ENCODE assay signal across 22 cellular contexts in genomic region chr6:36160147-36160760, GRCh38. TPM values are rescaled to one million over a fixed set of nuclear protein-coding genes. Genes with fewer than 3 reads are reported as not detected.
DNase-seq lines count a peak whose midpoint lies in the region; ATAC-seq, FAIRE-seq and TF ChIP-seq lines count a peak whose summit lies in the region.
"Had no signal": no experiment of that assay in that cellular context is flagged by ENCODE, and none has a peak within 500 bp of the region (broad histone marks: within the 10 kb centered on the region; RNA-seq: fewer than 3 reads in every experiment).

No MANE protein-coding gene starts in this region.

- no peaks in the 10 kb centered on the region for H3K36me3 ChIP-seq in HepG2 (replicated peaks in 1 of 2; ENCODE audit: control insufficient read depth in 1 of 2, insufficient read depth in 2 of 2, low read length in 2 of 2)
- no peaks in the 10 kb centered on the region for H3K36me3 ChIP-seq in right lobe of liver
- no peaks in the 10 kb centered on the region for H3K36me3 ChIP-seq in brain microvascular endothelial cell (replicated peaks)
- H3K36me3 ChIP-seq in adrenal gland (replicated peaks in 1 of 2), result no peaks in the 10 kb centered on the region
- H3K36me3 ChIP-seq: lower lobe of right lung, MG63, WERI-Rb-1 had no signal

- H3K9me3 ChIP-seq in HepG2 (ENCODE audit: low read length) (peaks cover 7% of the 10 kb centered on the region; the same call in 1 of the 2 replicates), right lobe of liver (no peaks in the 10 kb centered on the region), adrenal gland (replicated peaks in 1 of 3) (no peaks in the 10 kb centered on the region)
- H3K9me3 ChIP-seq: lower lobe of right lung, tibial artery had no signal

- DNase-seq in HepG2 (ENCODE audit: low spot score), result no peak
- DNase-seq in right lobe of liver, result no peak
- DNase-seq in brain microvascular endothelial cell, result peak; percentile 52
- peak; percentile 76 for DNase-seq in islet precursor cell
- DNase-seq in epidermal melanocyte (ENCODE audit: insufficient read length, low spot score), result no peak
- no peak for DNase-seq in Right ventricle myocardium superior
- DNase-seq in adrenal gland, result no peak
- no peak for DNase-seq in dermis blood vessel endothelial cell
- DNase-seq: activated CD4-positive, alpha-beta T cell treated with anti-CD3 and anti-CD28 coated beads, Interleukin-2, amount 10 ng/mL, durations not matched to agents 7 days and 5 days; activated CD8-positive, alpha-beta memory T cell treated with anti-CD3 and anti-CD28 coated beads, Interleukin-2, amount 50 U/mL, for 4 hours; foreskin keratinocyte; hypothalamus; lower lobe of right lung; MG63; NCI-H1436; NCI-H526 treated with DMSO at 0.1 percent for 48 hours; stimulated activated CD4-positive, alpha-beta T cell treated with anti-CD3 and anti-CD28 coated beads, Interleukin-4, amount 100 ng/mL, for 4 hours; tibial artery; WERI-Rb-1 had no signal

- H3K4me3 ChIP-seq in HepG2 (replicated peaks in 1 of 3; ENCODE audit: insufficient read depth in 1 of 3, low read depth in 2 of 3, low read length in 3 of 3) (no peak overlapping the region), right lobe of liver (no peak overlapping the region), brain microvascular endothelial cell (ENCODE audit: low read depth, low read length) (no peak overlapping the region), adrenal gland (no peak overlapping the region)
- H3K4me3 ChIP-seq: coronary artery, lower lobe of right lung, MG63, tibial artery had no signal

- no peak for FAIRE-seq in HepG2 (lab: Jason Lieb, UNC)
- FAIRE-seq: islet of Langerhans had no signal

- in situ Hi-C loops in HepG2 (cut with HindIII; ENCODE audit: extremely low pct_ligation_motif_present, low pct_unique_long_range_greater_than_20kb), result no loop called here
- in situ Hi-C loops in brain microvascular endothelial cell (cut with HindIII; ENCODE audit: low pct_ligation_motif_present, low sequenced_read_pairs), result no loop called here

- BruUV-seq in HepG2 (replicated peaks; lab: Mats Ljungman, UMichigan), result no TSS peak

- no peaks in the 10 kb centered on the region for H3K79me2 ChIP-seq in HepG2 (ENCODE audit: insufficient read depth, low read length)

- H4K20me1 ChIP-seq in HepG2 (ENCODE audit: insufficient read depth, low read length), result no peaks in the 10 kb centered on the region

- no peak for TF ChIP-seq EP300 in HepG2 (IDR thresholded peaks at IDR 0.05; ENCODE audit: low read depth in 2 of 2, low read length in 2 of 2)
- TF ChIP-seq EP300 in HepG2 (CRISPR knock-in tag; IDR thresholded peaks at IDR 0.05; ENCODE audit: borderline replicate concordance), result no peak

- 77% methylated on average over 4 of the region's 4 CpGs for WGBS in HepG2 (ENCODE audit: low lambda C conversion rate)
- WGBS in right lobe of liver (ENCODE audit: insufficient coverage, low coverage, low lambda C conversion rate, missing lambda C conversion rate), result 84% methylated on average over 2 of the region's 4 CpGs
- 86 to 94% (median 93%) methylated on average over 4 of the region's 4 CpGs for WGBS in adrenal gland, 4 donors

- no peak overlapping the region for H2AFZ ChIP-seq in HepG2 (ENCODE audit: low read length)

- TF ChIP-seq POLR2A in HepG2 (IDR thresholded peaks at IDR 0.05; ENCODE audit: insufficient read depth in 1 of 2, low read depth in 2 of 2, low read length in 2 of 2), result no peak
- no peak for TF ChIP-seq POLR2A in right lobe of liver (IDR thresholded peaks at IDR 0.05)
- TF ChIP-seq POLR2A in adrenal gland (IDR thresholded peaks at IDR 0.05), result no peak

- POLR2A ChIA-PET in HepG2 (lab: Yijun Ruan, JAX), result no interaction called here

- H3K4me1 ChIP-seq in HepG2 (ENCODE audit: insufficient read depth, low read length) (no peaks in the 10 kb centered on the region), right lobe of liver (no peaks in the 10 kb centered on the region), adrenal gland (replicated peaks in 1 of 2) (no peaks in the 10 kb centered on the region)
- H3K4me1 ChIP-seq: foreskin keratinocyte, lower lobe of right lung, tibial artery had no signal

- TF ChIP-seq RAD21 in HepG2 (CRISPR knock-in tag; IDR thresholded peaks at IDR 0.05), result no peak

- no peak overlapping the region for H3K27ac ChIP-seq in HepG2 (ENCODE audit: extremely low read length, insufficient read depth, low read length)
- no peak overlapping the region for H3K27ac ChIP-seq in right lobe of liver
- no peak overlapping the region for H3K27ac ChIP-seq in brain microvascular endothelial cell
- no peak overlapping the region for H3K27ac ChIP-seq in adrenal gland
- H3K27ac ChIP-seq: coronary artery, foreskin keratinocyte, HL-60, lower lobe of right lung, tibial artery, WERI-Rb-1 had no signal

- TF ChIP-seq CTCF in HepG2 (CRISPR knock-in tag; IDR thresholded peaks at IDR 0.05), result no peak
- no peak for TF ChIP-seq CTCF in right lobe of liver (IDR thresholded peaks at IDR 0.05)
- TF ChIP-seq CTCF in brain microvascular endothelial cell (IDR thresholded peaks at IDR 0.05; ENCODE audit: low read depth, low read length, missing control alignments), result no peak
- no peak for TF ChIP-seq CTCF in adrenal gland (IDR thresholded peaks at IDR 0.05)

- H3K27me3 ChIP-seq in HepG2 (ENCODE audit: control insufficient read depth in 1 of 2, insufficient read depth in 2 of 2, low read length in 2 of 2), result no peaks in the 10 kb centered on the region
- H3K27me3 ChIP-seq in right lobe of liver, result no peaks in the 10 kb centered on the region
- H3K27me3 ChIP-seq in brain microvascular endothelial cell (replicated peaks), result no peaks in the 10 kb centered on the region
- H3K27me3 ChIP-seq in adrenal gland, result no peaks in the 10 kb centered on the region
- H3K27me3 ChIP-seq: MG63, tibial artery had no signal

- intact Hi-C loops in HepG2 (cut with micrococcal nuclease; ENCODE audit: unreplicated experiment), result no loop called here
- intact Hi-C loops in right lobe of liver (cut with DNase I), result no loop called here
- intact Hi-C loops in Right ventricle myocardium superior (cut with DNase I), result no loop called here
- intact Hi-C loops in adrenal gland (cut with DNase I), result no loop called here

- no peak for ATAC-seq in HepG2
- no peak for ATAC-seq in right lobe of liver
- ATAC-seq in Right ventricle myocardium superior (ENCODE audit: poor library complexity), result no peak
- ATAC-seq: foreskin keratinocyte, lower lobe of right lung had no signal

- H3K4me2 ChIP-seq in HepG2 (ENCODE audit: low read depth, low read length), result no peak overlapping the region

- CTCF ChIA-PET in HepG2 (lab: Yijun Ruan, JAX; ENCODE audit: low intra/inter-chr PET ratio, low total read pairs), result interaction anchor here (0.6 kb wide), 1 partner anchor 28 kb away, joined by 3 read pairs; no protein-coding TSS in a partner anchor

- H3K9ac ChIP-seq in HepG2 (ENCODE audit: insufficient read depth, low read depth, low read length), result no peak overlapping the region

RNA-seq across cellular contexts. Expression of gene MAPK13, which starts 29.9 kb away (rescaled TPM):
- 12.7 and 17.8 TPM in 2 replicates for total RNA-seq in HepG2 (2016; rRNA removed; fragmentation: Illumina TruSeq; extraction: Trizol)
- total RNA-seq in HepG2 (2016; cell fraction: cytosol; rRNA removed; fragmentation: Illumina TruSeq; extraction: Trizol; ENCODE audit: low read depth), result 6.7 and 7.7 TPM in 2 replicates
- total RNA-seq in HepG2 (2016; cell fraction: insoluble cytoplasmic fraction; rRNA removed; fragmentation: Illumina TruSeq; extraction: Trizol), result 13.2 and 13.6 TPM in 2 replicates
- 16.3 and 17.8 TPM in 2 replicates for total RNA-seq in HepG2 (2016; cell fraction: membrane; rRNA removed; fragmentation: Illumina TruSeq; extraction: Trizol)
- total RNA-seq in HepG2 (2016; cell fraction: nucleus; rRNA removed; fragmentation: Illumina TruSeq; extraction: Trizol), result 12.2 and 12.8 TPM in 2 replicates
- polyA plus RNA-seq in HepG2 (2011; rRNA removed), result 43.4 and 48.6 TPM in 2 replicates
- polyA plus RNA-seq in HepG2 (2011; cell fraction: cytosol; rRNA removed), result 29.8 and 31.4 TPM in 2 replicates
- 203 and 226 TPM in 2 replicates for polyA plus RNA-seq in HepG2 (2011; cell fraction: nucleus; rRNA removed)
- 27.9 and 35.1 TPM in 2 replicates for polyA plus RNA-seq in HepG2 (2012)
- polyA plus RNA-seq in HepG2 (2016; cell fraction: cytosol; fragmentation: Illumina TruSeq; extraction: Trizol; ENCODE audit: low read depth), result 19.7 and 23.2 TPM in 2 replicates
- 26.4 and 34.1 TPM in 2 replicates for polyA plus RNA-seq in HepG2 (2016; cell fraction: insoluble cytoplasmic fraction; fragmentation: Illumina TruSeq; extraction: Trizol; ENCODE audit: low read depth)
- polyA plus RNA-seq in HepG2 (2016; cell fraction: membrane; fragmentation: Illumina TruSeq; extraction: Trizol; ENCODE audit: low read depth), result 27.6 and 29.3 TPM in 2 replicates
- 36.0 and 42.2 TPM in 2 replicates for polyA plus RNA-seq in HepG2 (2016; cell fraction: nucleus; fragmentation: Illumina TruSeq; extraction: Trizol; ENCODE audit: insufficient read depth, low read depth)
- polyA minus RNA-seq in HepG2 (2011; rRNA and poly(A)+ RNA removed; ENCODE audit: low replicate concordance), result 3.1 and 49.1 TPM in 2 replicates
- 16.3 and 18.6 TPM in 2 replicates for polyA minus RNA-seq in HepG2 (2011; cell fraction: cytosol; rRNA and poly(A)+ RNA removed)
- 30.6 and 42.0 TPM in 2 replicates for polyA minus RNA-seq in HepG2 (2011; cell fraction: nucleus; rRNA and poly(A)+ RNA removed)
- 1 to 10 TPM; 2.2 to 5.0 (median 3.0) TPM for total RNA-seq in right lobe of liver
- 0.32 TPM for total RNA-seq in Right ventricle myocardium superior
- total RNA-seq in adrenal gland, result 100 to 1,000 TPM in 3 of 8 donors, 10 to 100 TPM in 5; 72.0 to 148 (median 91.2) TPM
- 10 to 100 TPM; 54.8 to 56.7 (median 56.7) TPM for polyA plus RNA-seq in adrenal gland
- total RNA-seq in dermis blood vessel endothelial cell, result 5.6 and 8.9 TPM in 2 replicates

RNA-seq across cellular contexts. Expression of gene BRPF3, which starts 36.3 kb away (rescaled TPM):
- total RNA-seq in HepG2 (2016; rRNA removed; fragmentation: Illumina TruSeq; extraction: Trizol) (12.3 and 14.7 TPM in 2 replicates), right lobe of liver (10 to 100 TPM; 14.2 to 20.8 (median 18.6) TPM), Right ventricle myocardium superior (17.8 TPM), adrenal gland (100 to 1,000 TPM in 1 of 8 donors, 10 to 100 TPM in 7; 30.4 to 111 (median 57.8) TPM), dermis blood vessel endothelial cell (11.6 and 14.9 TPM in 2 replicates)
- total RNA-seq in HepG2 (2016; cell fraction: cytosol; rRNA removed; fragmentation: Illumina TruSeq; extraction: Trizol; ENCODE audit: low read depth), result 2.7 and 4.1 TPM in 2 replicates
- 13.1 and 13.7 TPM in 2 replicates for total RNA-seq in HepG2 (2016; cell fraction: insoluble cytoplasmic fraction; rRNA removed; fragmentation: Illumina TruSeq; extraction: Trizol)
- 13.7 and 14.6 TPM in 2 replicates for total RNA-seq in HepG2 (2016; cell fraction: membrane; rRNA removed; fragmentation: Illumina TruSeq; extraction: Trizol)
- total RNA-seq in HepG2 (2016; cell fraction: nucleus; rRNA removed; fragmentation: Illumina TruSeq; extraction: Trizol), result 20.5 and 24.2 TPM in 2 replicates
- polyA plus RNA-seq in HepG2 (2011; rRNA removed) (22.9 and 25.2 TPM in 2 replicates), adrenal gland (10 to 100 TPM in 2 of 3 donors, 1 to 10 TPM in 1; 9.8 to 67.8 (median 21.5) TPM)
- 17.0 and 19.9 TPM in 2 replicates for polyA plus RNA-seq in HepG2 (2011; cell fraction: cytosol; rRNA removed)
- polyA plus RNA-seq in HepG2 (2011; cell fraction: nucleus; rRNA removed), result 34.9 and 37.6 TPM in 2 replicates
- polyA plus RNA-seq in HepG2 (2012), result 27.0 and 27.6 TPM in 2 replicates
- 3.5 and 4.2 TPM in 2 replicates for polyA plus RNA-seq in HepG2 (2016; cell fraction: cytosol; fragmentation: Illumina TruSeq; extraction: Trizol; ENCODE audit: low read depth)
- 29.3 and 35.1 TPM in 2 replicates for polyA plus RNA-seq in HepG2 (2016; cell fraction: insoluble cytoplasmic fraction; fragmentation: Illumina TruSeq; extraction: Trizol; ENCODE audit: low read depth)
- polyA plus RNA-seq in HepG2 (2016; cell fraction: membrane; fragmentation: Illumina TruSeq; extraction: Trizol; ENCODE audit: low read depth), result 18.5 and 19.9 TPM in 2 replicates
- 41.3 and 46.6 TPM in 2 replicates for polyA plus RNA-seq in HepG2 (2016; cell fraction: nucleus; fragmentation: Illumina TruSeq; extraction: Trizol; ENCODE audit: insufficient read depth, low read depth)
- 16.1 and 49.4 TPM in 2 replicates for polyA minus RNA-seq in HepG2 (2011; rRNA and poly(A)+ RNA removed; ENCODE audit: low replicate concordance)
- 10.9 and 14.6 TPM in 2 replicates for polyA minus RNA-seq in HepG2 (2011; cell fraction: cytosol; rRNA and poly(A)+ RNA removed)
- 61.0 and 69.4 TPM in 2 replicates for polyA minus RNA-seq in HepG2 (2011; cell fraction: nucleus; rRNA and poly(A)+ RNA removed)

Comparison
In these comparisons a context has a peak if more than half of its experiments do, and no peak if none do; other contexts are left out.
1. DNase-seq: peak in brain microvascular endothelial cell (single experiment) and islet precursor cell (single experiment); none in HepG2 (single experiment), right lobe of liver (0 of 3), epidermal melanocyte (single experiment), Right ventricle myocardium superior (single experiment), adrenal gland (0 of 7) and dermis blood vessel endothelial cell (single experiment).